21 cellular contexts compared by ENCODE assay signal in genomic region chr4:186762361-186762760, GRCh38. TPM values are rescaled to one million over a fixed set of nuclear protein-coding genes. Genes with fewer than 3 reads are reported as not detected.
"Had no signal": no experiment of that assay in that cellular context is flagged by ENCODE, and none has a peak within 500 bp of the region (broad histone marks: within the 10 kb centered on the region; RNA-seq: fewer than 3 reads in every experiment).

No MANE protein-coding gene starts in this region.

- H3K36me3 ChIP-seq: esophagus muscularis mucosa, gastrocnemius medialis, prostate gland, spleen, tibial artery, upper lobe of left lung, uterus had no signal

- H3K4me3 ChIP-seq: esophagus muscularis mucosa, gastrocnemius medialis, prostate gland, spleen, tibial artery, upper lobe of left lung, uterus had no signal

- H3K27me3 ChIP-seq: esophagus muscularis mucosa, gastrocnemius medialis, spleen, tibial artery, upper lobe of left lung, uterus had no signal

- ATAC-seq: gastrocnemius medialis; left colon; naive thymus-derived CD4-positive, alpha-beta T cell; sciatic nerve; stimulated activated memory B cell treated with anti-CD40 and anti-IgM and Interleukin-4, amounts not matched to agents 10 μg/mL and 1 μg/mL and 100 μg/mL, for 72 hours had no signal

- H3K9me3 ChIP-seq: esophagus muscularis mucosa, gastrocnemius medialis, prostate gland, tibial artery, upper lobe of left lung, uterus had no signal

- H3K9me3 Mint-ChIP-seq: stimulated activated memory B cell treated with anti-CD40 and anti-IgM and Interleukin-4, amounts not matched to agents 10 μg/mL and 1 μg/mL and 100 μg/mL, for 72 hours had no signal

- H3K9ac ChIP-seq: parathyroid adenoma had no signal

- H3K27ac Mint-ChIP-seq: dendritic cell treated with granulocyte-macrophage colony-stimulating factor and Interleukin-4, amounts not matched to agents 40 ng/mL and 50 ng/mL, for 4 days; naive thymus-derived CD4-positive, alpha-beta T cell; nephron progenitor cell; stimulated activated memory B cell treated with anti-CD40 and anti-IgM and Interleukin-4, amounts not matched to agents 10 μg/mL and 1 μg/mL and 100 μg/mL, for 72 hours; stimulated activated naive CD8-positive, alpha-beta T cell treated with anti-CD3 and anti-CD28 coated beads, Interleukin-15, Interleukin-2, amounts not matched to agents 100 ng/mL and 50 ng/mL, for 24 hours had no signal

- DNase-seq: gastrocnemius medialis; glutamatergic neuron; left colon; mammary epithelial cell; naive thymus-derived CD4-positive, alpha-beta T cell; nephron progenitor cell; retina; spleen; stimulated activated CD4-positive, alpha-beta T cell treated with anti-CD3 and anti-CD28 coated beads, Interleukin-15, amount 100 ng/mL, for 24 hours; stimulated activated CD4-positive, alpha-beta T cell treated with anti-CD3 and anti-CD28 coated beads, Interleukin-1b, Interleukin-23, amount 100 ng/mL, for 48 hours; stimulated activated CD4-positive, alpha-beta T cell treated with anti-CD3 and anti-CD28 coated beads, Interleukin-4, amount 100 ng/mL, for 24 hours; tibial artery; upper lobe of left lung; uterus had no signal

- H3K4me3 Mint-ChIP-seq: dendritic cell treated with granulocyte-macrophage colony-stimulating factor and Interleukin-4, amounts not matched to agents 40 ng/mL and 50 ng/mL, for 4 days; naive thymus-derived CD4-positive, alpha-beta T cell; nephron progenitor cell; stimulated activated memory B cell treated with anti-CD40 and anti-IgM and Interleukin-4, amounts not matched to agents 10 μg/mL and 1 μg/mL and 100 μg/mL, for 72 hours; stimulated activated naive CD8-positive, alpha-beta T cell treated with anti-CD3 and anti-CD28 coated beads, Interleukin-15, Interleukin-2, amounts not matched to agents 100 ng/mL and 50 ng/mL, for 24 hours had no signal

- H3K27ac ChIP-seq: esophagus muscularis mucosa, gastrocnemius medialis, parathyroid adenoma, prostate gland, spleen, tibial artery, upper lobe of left lung, uterus had no signal

- H2AFZ ChIP-seq: parathyroid adenoma had no signal

- H3K4me1 Mint-ChIP-seq: naive thymus-derived CD4-positive, alpha-beta T cell; stimulated activated memory B cell treated with anti-CD40 and anti-IgM and Interleukin-4, amounts not matched to agents 10 μg/mL and 1 μg/mL and 100 μg/mL, for 72 hours had no signal

- H3K27me3 Mint-ChIP-seq: dendritic cell treated with granulocyte-macrophage colony-stimulating factor and Interleukin-4, amounts not matched to agents 40 ng/mL and 50 ng/mL, for 4 days; stimulated activated memory B cell treated with anti-CD40 and anti-IgM and Interleukin-4, amounts not matched to agents 10 μg/mL and 1 μg/mL and 100 μg/mL, for 72 hours; stimulated activated naive CD8-positive, alpha-beta T cell treated with anti-CD3 and anti-CD28 coated beads, Interleukin-15, Interleukin-2, amounts not matched to agents 100 ng/mL and 50 ng/mL, for 24 hours had no signal

- H3K4me1 ChIP-seq: esophagus muscularis mucosa, gastrocnemius medialis, parathyroid adenoma, prostate gland, spleen, tibial artery, upper lobe of left lung, uterus had no signal

- H3K36me3 Mint-ChIP-seq: stimulated activated memory B cell treated with anti-CD40 and anti-IgM and Interleukin-4, amounts not matched to agents 10 μg/mL and 1 μg/mL and 100 μg/mL, for 72 hours had no signal

RNA-seq across cellular contexts. Expression of gene FAT1, which starts 38.7 kb away (rescaled TPM):
- polyA plus RNA-seq: naive thymus-derived CD4-positive, alpha-beta T cell had no signal
